Comparison of ENCODE assay signal across 15 cellular contexts in genomic region chr19:3980353-3981251, GRCh38. TPM values are rescaled to one million over a fixed set of nuclear protein-coding genes. Genes with fewer than 3 reads are reported as not detected.
DNase-seq lines count a peak whose midpoint lies in the region; ATAC-seq and TF ChIP-seq lines count a peak whose summit lies in the region.
"Had no signal": no experiment of that assay in that cellular context is flagged by ENCODE, and none has a peak within 500 bp of the region (broad histone marks: within the 10 kb centered on the region; RNA-seq: fewer than 3 reads in every experiment).

No MANE protein-coding gene starts in this region.

- H3K9me3 Mint-ChIP-seq in activated CD4-positive, alpha-beta T cell treated with anti-CD3 and anti-CD28 coated beads, Interleukin-2, amount 10 ng/mL, durations not matched to agents 24 days and 14 days = no peaks in the 10 kb centered on the region
- no peaks in the 10 kb centered on the region for H3K9me3 Mint-ChIP-seq in activated CD4-positive, alpha-beta T cell treated with anti-CD3 and anti-CD28 coated beads for 36 hours (ENCODE audit: low read depth)
- peaks cover 12% of the 10 kb centered on the region for H3K9me3 Mint-ChIP-seq in HFFc6
- no peaks in the 10 kb centered on the region for H3K9me3 Mint-ChIP-seq in MCF 10A (ENCODE audit: unreplicated experiment)
- H3K9me3 Mint-ChIP-seq: dendritic cell treated with granulocyte-macrophage colony-stimulating factor and Interleukin-4, amounts not matched to agents 40 ng/mL and 50 ng/mL, for 4 days; memory B cell had no signal

- TF ChIP-seq CTCF in HFFc6 (IDR thresholded peaks at IDR 0.05) = no peak
- TF ChIP-seq CTCF in MCF 10A (IDR thresholded peaks at IDR 0.05; ENCODE audit: unreplicated experiment) = no peak

- no peak overlapping the region for H3K9ac ChIP-seq in trophoblast cell (ENCODE audit: low read length)

- H3K27ac Mint-ChIP-seq in activated CD4-positive, alpha-beta T cell treated with anti-CD3 and anti-CD28 coated beads, Interleukin-2, amount 10 ng/mL, durations not matched to agents 24 days and 14 days = no peak overlapping the region
- H3K27ac Mint-ChIP-seq in activated CD4-positive, alpha-beta T cell treated with anti-CD3 and anti-CD28 coated beads for 36 hours = no peak overlapping the region
- H3K27ac Mint-ChIP-seq in HFFc6 (peak overlapping the region; percentile 45; the same call in 1 of the 2 replicates), MCF 10A (ENCODE audit: low read depth, unreplicated experiment) (peak overlapping the region; percentile 46)
- H3K27ac Mint-ChIP-seq: dendritic cell treated with granulocyte-macrophage colony-stimulating factor and Interleukin-4, amounts not matched to agents 40 ng/mL and 50 ng/mL, for 4 days had no signal

- no peak overlapping the region for H3K18ac ChIP-seq in trophoblast cell (ENCODE audit: low read length)

- no peak overlapping the region for H3K23ac ChIP-seq in trophoblast cell (ENCODE audit: low read length)

- no peak overlapping the region for H4K8ac ChIP-seq in trophoblast cell (ENCODE audit: low read depth, low read length)

- H3K4me2 ChIP-seq in trophoblast cell (ENCODE audit: low read length) = no peak overlapping the region
- H3K4me2 ChIP-seq: smooth muscle cell had no signal

- no peaks in the 10 kb centered on the region for H3K27me3 ChIP-seq in trophoblast cell (ENCODE audit: insufficient read depth, low read length)

- H4K12ac ChIP-seq in trophoblast cell (ENCODE audit: low read depth, low read length) = no peak overlapping the region

- POLR2A ChIA-PET in activated CD4-positive, alpha-beta T cell treated with anti-CD3 and anti-CD28 coated beads for 36 hours (lab: Charles Lee) = interaction anchor here (2.5 kb wide), 1 partner anchor 9 kb away, joined by 10 read pairs; the partner anchor contains the start of gene DAPK3
- POLR2A ChIA-PET in MCF 10A (lab: Yijun Ruan, JAX) = interaction anchor here (0.7 to 8.9 kb wide), 2 partner anchors 10 to 218 kb away, joined by 3 to 245 read pairs; partner anchors contain the start of gene DAPK3

- no peak overlapping the region for H2BK5ac ChIP-seq in trophoblast cell (ENCODE audit: low read depth, low read length, poor library complexity)

- H2AK5ac ChIP-seq in trophoblast cell (ENCODE audit: low read length) = no peak overlapping the region

- BruUV-seq in MCF 10A (replicated peaks; lab: Mats Ljungman, UMichigan) = no TSS peak

- ATAC-seq in activated CD4-positive, alpha-beta T cell treated with anti-CD3 and anti-CD28 coated beads for 36 hours = no peak
- no peak for ATAC-seq in HG03460 (IDR thresholded peaks at IDR 0.05; ENCODE audit: unreplicated experiment)
- ATAC-seq: A549 had no signal

- no CpG with 5 or more reads among the region's 31 CpGs for WGBS in trophoblast cell (ENCODE audit: extremely low coverage, insufficient coverage, insufficient read length)

- CTCF ChIA-PET in activated CD4-positive, alpha-beta T cell treated with anti-CD3 and anti-CD28 coated beads for 36 hours (lab: Charles Lee) = no interaction called here
- CTCF ChIA-PET in MCF 10A (lab: Yijun Ruan, JAX) = interaction anchor here (0.6 kb wide), 1 partner anchor 76 kb away, joined by 3 read pairs; no protein-coding TSS in a partner anchor

- peaks cover 84% of the 10 kb centered on the region for H3K36me3 Mint-ChIP-seq in activated CD4-positive, alpha-beta T cell treated with anti-CD3 and anti-CD28 coated beads, Interleukin-2, amount 10 ng/mL, durations not matched to agents 24 days and 14 days (ENCODE audit: low read depth)
- H3K36me3 Mint-ChIP-seq in activated CD4-positive, alpha-beta T cell treated with anti-CD3 and anti-CD28 coated beads for 36 hours (ENCODE audit: low read depth) = peaks cover 88% of the 10 kb centered on the region
- H3K36me3 Mint-ChIP-seq in HFFc6 (ENCODE audit: low read depth) (peaks cover 68% of the 10 kb centered on the region), MCF 10A (ENCODE audit: insufficient read depth, unreplicated experiment) (peaks cover 100% of the 10 kb centered on the region)

- peaks cover 32% of the 10 kb centered on the region for H3K79me2 ChIP-seq in trophoblast cell (ENCODE audit: control insufficient read depth, insufficient read depth, low read length, poor library complexity)

- no peak overlapping the region for H2AFZ ChIP-seq in trophoblast cell (ENCODE audit: insufficient read depth, low read length, poor library complexity)

- no peak overlapping the region for H3K14ac ChIP-seq in trophoblast cell (ENCODE audit: low read length)

- no peak overlapping the region for H3K4me3 Mint-ChIP-seq in activated CD4-positive, alpha-beta T cell treated with anti-CD3 and anti-CD28 coated beads, Interleukin-2, amount 10 ng/mL, durations not matched to agents 24 days and 14 days
- H3K4me3 Mint-ChIP-seq in activated CD4-positive, alpha-beta T cell treated with anti-CD3 and anti-CD28 coated beads for 36 hours = no peak overlapping the region
- H3K4me3 Mint-ChIP-seq in HFFc6 (peak overlapping the region; percentile 34; the same call in 1 of the 2 replicates), MCF 10A (ENCODE audit: unreplicated experiment) (no peak overlapping the region)
- H3K4me3 Mint-ChIP-seq: dendritic cell treated with granulocyte-macrophage colony-stimulating factor and Interleukin-4, amounts not matched to agents 40 ng/mL and 50 ng/mL, for 4 days; memory B cell had no signal

- H2BK12ac ChIP-seq in trophoblast cell (ENCODE audit: low read length) = no peak overlapping the region

- peaks cover 19% of the 10 kb centered on the region for H3K4me1 Mint-ChIP-seq in activated CD4-positive, alpha-beta T cell treated with anti-CD3 and anti-CD28 coated beads, Interleukin-2, amount 10 ng/mL, durations not matched to agents 24 days and 14 days
- H3K4me1 Mint-ChIP-seq in activated CD4-positive, alpha-beta T cell treated with anti-CD3 and anti-CD28 coated beads for 36 hours = peaks cover 48% of the 10 kb centered on the region
- H3K4me1 Mint-ChIP-seq in HFFc6 (ENCODE audit: low read depth) (peaks cover 40% of the 10 kb centered on the region), MCF 10A (ENCODE audit: insufficient read depth, unreplicated experiment) (peaks cover 18% of the 10 kb centered on the region)

- H3K36me3 ChIP-seq in trophoblast cell (ENCODE audit: control insufficient read depth in 1 of 2, insufficient read depth in 2 of 2, low read length in 2 of 2) = peaks cover 86 to 87% of the 10 kb centered on the region in 2 experiments

- H3K9me3 ChIP-seq in trophoblast cell (ENCODE audit: insufficient read depth, low read depth, low read length) = peaks cover 16% of the 10 kb centered on the region
- H3K9me3 ChIP-seq: A549 had no signal

- no peak overlapping the region for H4K91ac ChIP-seq in trophoblast cell (ENCODE audit: low read depth, low read length)

- no peak overlapping the region for H3K27ac ChIP-seq in trophoblast cell (ENCODE audit: low read depth, low read length)

- peaks cover 7% of the 10 kb centered on the region for H3K79me1 ChIP-seq in trophoblast cell (ENCODE audit: low read length)

- H2BK120ac ChIP-seq in trophoblast cell (ENCODE audit: insufficient read depth, low read length, poor library complexity) = no peak overlapping the region

- H3K4me3 ChIP-seq in trophoblast cell (ENCODE audit: low read depth, low read length) = no peak overlapping the region
- H3K4me3 ChIP-seq: A549, smooth muscle cell had no signal

- H3K4me1 ChIP-seq in trophoblast cell (ENCODE audit: control insufficient read depth in 1 of 2, insufficient read depth in 2 of 2, low read length in 2 of 2) = peaks cover 6 to 12% of the 10 kb centered on the region in 2 experiments

- H3K27me3 Mint-ChIP-seq in activated CD4-positive, alpha-beta T cell treated with anti-CD3 and anti-CD28 coated beads, Interleukin-2, amount 10 ng/mL, durations not matched to agents 24 days and 14 days = no peaks in the 10 kb centered on the region
- H3K27me3 Mint-ChIP-seq in activated CD4-positive, alpha-beta T cell treated with anti-CD3 and anti-CD28 coated beads for 36 hours = no peaks in the 10 kb centered on the region
- H3K27me3 Mint-ChIP-seq in HFFc6 (ENCODE audit: insufficient read depth) = peaks cover 80% of the 10 kb centered on the region
- H3K27me3 Mint-ChIP-seq in MCF 10A (ENCODE audit: insufficient read depth, unreplicated experiment) = no peaks in the 10 kb centered on the region
- H3K27me3 Mint-ChIP-seq: dendritic cell treated with granulocyte-macrophage colony-stimulating factor and Interleukin-4, amounts not matched to agents 40 ng/mL and 50 ng/mL, for 4 days; memory B cell had no signal

- peak; percentile 61 for DNase-seq in activated CD4-positive, alpha-beta T cell treated with anti-CD3 and anti-CD28 coated beads, Interleukin-2, amount 10 ng/mL, durations not matched to agents 24 days and 14 days
- no peak for DNase-seq in activated CD4-positive, alpha-beta T cell treated with anti-CD3 and anti-CD28 coated beads for 36 hours
- DNase-seq in HFFc6 = no peak
- no peak for DNase-seq in MCF 10A (ENCODE audit: unreplicated experiment)
- no peak for DNase-seq in trophoblast cell
- no peak for DNase-seq in Ammon's horn (ENCODE audit: low spot score)
- DNase-seq in NCI-H1092 treated with DMSO at 0.1 percent for 48 hours (lab: John Stamatoyannopoulos, UW) = no peak
- DNase-seq: NK-92 treated with Interleukin-12 subunit alpha and Interleukin-12 subunit beta, amount 100 ng/mL, for 24 hours; nucleus accumbens had no signal

- intact Hi-C loops in activated CD4-positive, alpha-beta T cell treated with anti-CD3 and anti-CD28 coated beads, Interleukin-2, amount 10 ng/mL, durations not matched to agents 24 days and 14 days (cut with micrococcal nuclease) = no loop called here
- intact Hi-C loops in activated CD4-positive, alpha-beta T cell treated with anti-CD3 and anti-CD28 coated beads for 36 hours (cut with DNase I, micrococcal nuclease) = loop anchor here in 1 of 2 experiments (10.0 kb wide), 1 partner anchor 1704 kb away; the partner anchor contains the start of genes HSD11B1L and MICOS13
- intact Hi-C loops in MCF 10A (cut with micrococcal nuclease) = no loop called here

- H3K4ac ChIP-seq in trophoblast cell (ENCODE audit: low read depth, low read length) = peak overlapping the region; percentile 59

RNA-seq across cellular contexts. Expression of gene EEF2, which starts 4.7 kb away (rescaled TPM):
- 2,394 and 2,438 TPM in 2 replicates for total RNA-seq in activated CD4-positive, alpha-beta T cell treated with anti-CD3 and anti-CD28 coated beads, Interleukin-2, amount 10 ng/mL, durations not matched to agents 24 days and 14 days
- 1,000 to 10,000 TPM; 3,116 to 3,255 TPM for total RNA-seq in activated CD4-positive, alpha-beta T cell treated with anti-CD3 and anti-CD28 coated beads for 36 hours
- total RNA-seq in HFFc6 (2021; fragmentation: NEBNext Ultra II Directional; extraction: Animal tissue kit (Norgen Biotek cat#: 25700)) = 1,000 to 10,000 TPM; 2,555 to 2,867 (median 2,696) TPM
- 2,296 and 3,126 TPM in 2 replicates for total RNA-seq in MCF 10A (2022)
- 1,711 and 1,770 TPM in 2 replicates for polyA plus RNA-seq in trophoblast cell (2013)

RNA-seq across cellular contexts. Expression of gene DAPK3, which starts 9.7 kb away (rescaled TPM):
- total RNA-seq in activated CD4-positive, alpha-beta T cell treated with anti-CD3 and anti-CD28 coated beads, Interleukin-2, amount 10 ng/mL, durations not matched to agents 24 days and 14 days = 45.6 and 46.7 TPM in 2 replicates
- total RNA-seq in activated CD4-positive, alpha-beta T cell treated with anti-CD3 and anti-CD28 coated beads for 36 hours = 10 to 100 TPM; 26.7 to 27.6 TPM
- 100 to 1,000 TPM; 116 to 140 (median 128) TPM for total RNA-seq in HFFc6 (2021; fragmentation: NEBNext Ultra II Directional; extraction: Animal tissue kit (Norgen Biotek cat#: 25700))
- 60.9 and 61.2 TPM in 2 replicates for total RNA-seq in MCF 10A (2022)
- 151 and 155 TPM in 2 replicates for polyA plus RNA-seq in trophoblast cell (2013)

RNA-seq across cellular contexts. Expression of gene PIAS4, which starts 26.9 kb away (rescaled TPM):
- total RNA-seq in activated CD4-positive, alpha-beta T cell treated with anti-CD3 and anti-CD28 coated beads, Interleukin-2, amount 10 ng/mL, durations not matched to agents 24 days and 14 days = 32.2 and 33.2 TPM in 2 replicates
- 10 to 100 TPM; 23.0 to 37.3 TPM for total RNA-seq in activated CD4-positive, alpha-beta T cell treated with anti-CD3 and anti-CD28 coated beads for 36 hours
- total RNA-seq in HFFc6 (2021; fragmentation: NEBNext Ultra II Directional; extraction: Animal tissue kit (Norgen Biotek cat#: 25700)) = 10 to 100 TPM; 20.0 to 26.0 (median 23.3) TPM
- 15.1 and 31.4 TPM in 2 replicates for total RNA-seq in MCF 10A (2022)
- 73.6 and 81.3 TPM in 2 replicates for polyA plus RNA-seq in trophoblast cell (2013)

RNA-seq across cellular contexts. Expression of gene NMRK2, which starts 47.7 kb away (rescaled TPM):
- not detected in 2 replicates for total RNA-seq in activated CD4-positive, alpha-beta T cell treated with anti-CD3 and anti-CD28 coated beads, Interleukin-2, amount 10 ng/mL, durations not matched to agents 24 days and 14 days
- not detected for total RNA-seq in activated CD4-positive, alpha-beta T cell treated with anti-CD3 and anti-CD28 coated beads for 36 hours
- total RNA-seq in HFFc6 (2021; fragmentation: NEBNext Ultra II Directional; extraction: Animal tissue kit (Norgen Biotek cat#: 25700)) = not detected
- total RNA-seq in MCF 10A (2022) = not detected in 2 replicates
- polyA plus RNA-seq in trophoblast cell (2013) = 4.5 and 5.6 TPM in 2 replicates
- total RNA-seq: smooth muscle cell, temporal lobe had no signal
- polyA plus RNA-seq: A549, smooth muscle cell had no signal

Comparison
In these comparisons a context has a peak if more than half of its experiments do, and no peak if none do; other contexts are left out.
1. H3K27ac Mint-ChIP-seq: peak in HFFc6 (single experiment) and MCF 10A (single experiment); none in activated CD4-positive, alpha-beta T cell treated with anti-CD3 and anti-CD28 coated beads, Interleukin-2, amount 10 ng/mL, durations not matched to agents 24 days and 14 days (single experiment) and activated CD4-positive, alpha-beta T cell treated with anti-CD3 and anti-CD28 coated beads for 36 hours (single experiment).